In the genomic region with DNA sequence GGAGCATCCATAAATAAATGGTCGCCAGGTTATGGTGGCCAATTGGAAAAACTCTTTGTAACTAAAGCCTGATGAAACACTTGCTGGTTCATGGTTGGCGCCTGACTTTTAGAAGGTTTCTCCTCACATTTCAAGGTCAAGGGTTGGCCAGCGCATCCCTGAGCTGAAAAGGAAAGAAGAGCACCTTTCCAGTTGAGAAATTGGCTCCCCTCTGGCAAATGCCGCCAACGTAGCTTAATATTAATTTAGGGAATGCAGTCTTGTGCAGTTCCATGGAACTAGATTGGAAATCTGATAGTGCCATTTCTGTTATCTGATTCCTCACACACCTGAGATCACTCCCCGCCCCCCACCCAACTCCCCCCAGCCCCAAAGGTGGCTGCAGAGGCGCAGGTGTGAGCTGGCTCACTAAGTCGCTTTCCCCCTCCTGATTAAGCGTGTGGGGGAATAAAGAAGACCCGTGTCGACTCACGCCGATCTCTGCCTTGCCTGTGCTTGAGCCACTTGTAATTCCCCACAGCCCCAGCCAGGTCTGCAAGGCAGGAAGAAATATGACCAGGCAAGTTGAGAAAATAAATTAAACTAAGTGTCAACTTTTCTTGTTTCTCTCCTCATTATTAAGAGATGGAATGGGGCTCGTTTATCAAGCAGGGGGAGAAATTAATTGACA, we compare ENCODE assay signal across 23 cellular contexts.
DNase-seq lines count a peak whose midpoint lies in the region; ATAC-seq and TF ChIP-seq lines count a peak whose summit lies in the region.
"Had no signal": no experiment of that assay in that cellular context is flagged by ENCODE, and none has a peak within 500 bp of the region (broad histone marks: within the 10 kb centered on the region; RNA-seq: fewer than 3 reads in every experiment).

No MANE protein-coding gene starts in this region.

- H2AFZ ChIP-seq in OCI-LY7 (ENCODE audit: low read length): no peak overlapping the region

- H3K9me3 ChIP-seq in endodermal cell (ENCODE audit: control insufficient read depth, low read length) (no peaks in the 10 kb centered on the region), A673 (ENCODE audit: low read depth, low read length, poor library complexity, severe bottlenecking) (no peaks in the 10 kb centered on the region), OCI-LY7 (ENCODE audit: low read length) (no peaks in the 10 kb centered on the region)
- H3K9me3 ChIP-seq: left ventricle myocardium inferior, neutrophil, psoas muscle, sigmoid colon had no signal

- ATAC-seq in activated T-cell treated with anti-CD3 and anti-CD28 coated beads, Interleukin-2, amount 50 U/mL, for 72 hours (replicated peaks in 1 of 2): no peak
- ATAC-seq: stimulated activated naive B cell treated with anti-CD40 and anti-IgM and Interleukin-4, amounts not matched to agents 10 μg/mL and 1 μg/mL and 100 μg/mL, for 72 hours had no signal

- no peak overlapping the region for H3K4me2 ChIP-seq in OCI-LY7 (ENCODE audit: low read length)

- H3K27me3 Mint-ChIP-seq in activated T-cell treated with anti-CD3 and anti-CD28 coated beads, Interleukin-2, amount 50 U/mL, for 72 hours (ENCODE audit: low read depth): no peaks in the 10 kb centered on the region
- H3K27me3 Mint-ChIP-seq in endodermal cell (ENCODE audit: insufficient read depth): no peaks in the 10 kb centered on the region
- H3K27me3 Mint-ChIP-seq in type B pancreatic cell: no peaks in the 10 kb centered on the region
- H3K27me3 Mint-ChIP-seq: activated CD4-positive, alpha-beta memory T cell treated with anti-CD3 and anti-CD28 coated beads, Interleukin-2, amount 10 ng/mL, durations not matched to agents 7 days and 5 days; activated naive CD8-positive, alpha-beta T cell treated with anti-CD3 and anti-CD28 coated beads, Interleukin-2, amount 10 ng/mL, durations not matched to agents 7 days and 5 days; central memory CD8-positive, alpha-beta T cell; stimulated activated naive B cell treated with anti-CD40 and anti-IgM and Interleukin-4, amounts not matched to agents 10 μg/mL and 1 μg/mL and 100 μg/mL, for 72 hours had no signal

- H3K4me1 Mint-ChIP-seq in activated T-cell treated with anti-CD3 and anti-CD28 coated beads, Interleukin-2, amount 50 U/mL, for 72 hours (ENCODE audit: low read depth): peaks cover 10% of the 10 kb centered on the region
- H3K4me1 Mint-ChIP-seq in endodermal cell (peaks cover 33% of the 10 kb centered on the region), type B pancreatic cell (ENCODE audit: unreplicated experiment) (peaks cover 52% of the 10 kb centered on the region)
- H3K4me1 Mint-ChIP-seq: activated CD4-positive, alpha-beta memory T cell treated with anti-CD3 and anti-CD28 coated beads, Interleukin-2, amount 10 ng/mL, durations not matched to agents 7 days and 5 days had no signal

- 91 to 93% methylated on average over 10 to 14 of the region's 14 CpGs for WGBS in endodermal cell (ENCODE audit: insufficient coverage in 1 of 2, insufficient read length in 1 of 2), 2 experiments

- DNase-seq in activated T-cell treated with anti-CD3 and anti-CD28 coated beads, Interleukin-2, amount 50 U/mL, for 72 hours: no peak
- DNase-seq in activated T-cell treated with anti-CD3 and anti-CD28 coated beads for 4 hours: no peak
- DNase-seq in NCI-H2171 treated with DMSO at 0.1 percent for 48 hours (lab: John Stamatoyannopoulos, UW): peak; percentile 96
- no peak for DNase-seq in endodermal cell
- no peak for DNase-seq in type B pancreatic cell (ENCODE audit: extremely low spot score, unreplicated experiment)
- no peak for DNase-seq in A673 (ENCODE audit: low spot score)
- no peak for DNase-seq in OCI-LY7 (ENCODE audit: low spot score)
- DNase-seq in Ammon's horn (ENCODE audit: low spot score): no peak
- DNase-seq: activated CD4-positive, alpha-beta memory T cell treated with anti-CD3 and anti-CD28 coated beads, Interleukin-2, amount 10 ng/mL, durations not matched to agents 7 days and 5 days; activated CD4-positive, alpha-beta T cell treated with anti-CD3 and anti-CD28 coated beads for 1 hour; activated CD8-positive, alpha-beta memory T cell treated with anti-CD3 and anti-CD28 coated beads, Interleukin-2, amount 50 U/mL, for 48 hours; activated effector memory CD4-positive, alpha-beta T cell treated with anti-CD3 and anti-CD28 coated beads, Interleukin-2, amount 50 U/mL, for 16 hours; activated naive CD8-positive, alpha-beta T cell treated with anti-CD3 and anti-CD28 coated beads, Interleukin-2, amount 10 ng/mL, durations not matched to agents 7 days and 5 days; C1 segment of cervical spinal cord; left ventricle myocardium inferior; NCI-H1092 treated with DMSO at 0.1 percent for 48 hours; OCI-M1; psoas muscle; sigmoid colon; stimulated activated naive B cell treated with anti-CD40 and anti-IgM and Interleukin-4, amounts not matched to agents 10 μg/mL and 1 μg/mL and 100 μg/mL, for 72 hours; T-helper 2 cell had no signal

- TF ChIP-seq CTCF in endodermal cell (conservative IDR thresholded peaks at IDR 0.05): no peak
- no peak for TF ChIP-seq CTCF in type B pancreatic cell (conservative IDR thresholded peaks at IDR 0.05)
- TF ChIP-seq CTCF in A673 (conservative IDR thresholded peaks at IDR 0.05; ENCODE audit: low read depth, low read length): no peak
- no peak for TF ChIP-seq CTCF in OCI-LY7 (conservative IDR thresholded peaks at IDR 0.05; ENCODE audit: low read length)

- H3K9me3 Mint-ChIP-seq in activated T-cell treated with anti-CD3 and anti-CD28 coated beads, Interleukin-2, amount 50 U/mL, for 72 hours: no peaks in the 10 kb centered on the region
- no peaks in the 10 kb centered on the region for H3K9me3 Mint-ChIP-seq in endodermal cell
- no peaks in the 10 kb centered on the region for H3K9me3 Mint-ChIP-seq in type B pancreatic cell
- H3K9me3 Mint-ChIP-seq: activated CD4-positive, alpha-beta memory T cell treated with anti-CD3 and anti-CD28 coated beads, Interleukin-2, amount 10 ng/mL, durations not matched to agents 7 days and 5 days; activated naive CD8-positive, alpha-beta T cell treated with anti-CD3 and anti-CD28 coated beads, Interleukin-2, amount 10 ng/mL, durations not matched to agents 7 days and 5 days; central memory CD8-positive, alpha-beta T cell; stimulated activated naive B cell treated with anti-CD40 and anti-IgM and Interleukin-4, amounts not matched to agents 10 μg/mL and 1 μg/mL and 100 μg/mL, for 72 hours had no signal

- intact Hi-C loops in A673 (cut with micrococcal nuclease; ENCODE audit: unreplicated experiment) (no loop called here), OCI-LY7 (cut with micrococcal nuclease; ENCODE audit: unreplicated experiment) (no loop called here)

- H3K27me3 ChIP-seq in endodermal cell (ENCODE audit: control insufficient read depth, insufficient read depth, low read length, poor library complexity, severe bottlenecking) (no peaks in the 10 kb centered on the region), A673 (replicated peaks; ENCODE audit: insufficient read depth, low read depth, low read length, poor library complexity) (no peaks in the 10 kb centered on the region)
- H3K27me3 ChIP-seq: neutrophil, sigmoid colon had no signal

- no peak overlapping the region for H3K4me3 Mint-ChIP-seq in activated T-cell treated with anti-CD3 and anti-CD28 coated beads, Interleukin-2, amount 50 U/mL, for 72 hours
- peak overlapping the region; percentile 2 for H3K4me3 Mint-ChIP-seq in endodermal cell
- peak overlapping the region; percentile 66 for H3K4me3 Mint-ChIP-seq in type B pancreatic cell
- H3K4me3 Mint-ChIP-seq: activated CD4-positive, alpha-beta memory T cell treated with anti-CD3 and anti-CD28 coated beads, Interleukin-2, amount 10 ng/mL, durations not matched to agents 7 days and 5 days; activated naive CD8-positive, alpha-beta T cell treated with anti-CD3 and anti-CD28 coated beads, Interleukin-2, amount 10 ng/mL, durations not matched to agents 7 days and 5 days; central memory CD8-positive, alpha-beta T cell; stimulated activated naive B cell treated with anti-CD40 and anti-IgM and Interleukin-4, amounts not matched to agents 10 μg/mL and 1 μg/mL and 100 μg/mL, for 72 hours had no signal

- no peaks in the 10 kb centered on the region for H3K36me3 ChIP-seq in endodermal cell (ENCODE audit: control insufficient read depth, insufficient read depth, low read length)
- H3K36me3 ChIP-seq in A673 (ENCODE audit: insufficient read depth, low read length, poor library complexity, severe bottlenecking): no peaks in the 10 kb centered on the region
- no peaks in the 10 kb centered on the region for H3K36me3 ChIP-seq in OCI-LY7 (ENCODE audit: insufficient read depth, low read length)
- H3K36me3 ChIP-seq: left ventricle myocardium inferior, neutrophil, sigmoid colon had no signal

- H3K4me1 ChIP-seq in endodermal cell (ENCODE audit: control insufficient read depth, insufficient read depth, low read length) (peaks cover 9% of the 10 kb centered on the region), A673 (ENCODE audit: insufficient read depth, low read length, poor library complexity, severe bottlenecking) (no peaks in the 10 kb centered on the region), OCI-LY7 (ENCODE audit: insufficient read depth, low read length, poor library complexity, severe bottlenecking) (peaks cover 11% of the 10 kb centered on the region)

- no peaks in the 10 kb centered on the region for H3K79me2 ChIP-seq in OCI-LY7 (ENCODE audit: insufficient read depth, low read depth, low read length)

- BruUV-seq in A673 (replicated peaks; lab: Mats Ljungman, UMichigan) (no TSS peak), OCI-LY7 (replicated peaks; lab: Mats Ljungman, UMichigan) (no TSS peak)

- H4K20me1 ChIP-seq in OCI-LY7 (ENCODE audit: insufficient read depth, low read length): no peaks in the 10 kb centered on the region

- no peaks in the 10 kb centered on the region for H3K36me3 Mint-ChIP-seq in activated T-cell treated with anti-CD3 and anti-CD28 coated beads, Interleukin-2, amount 50 U/mL, for 72 hours (ENCODE audit: insufficient read depth in 2 of 2)
- no peaks in the 10 kb centered on the region for H3K36me3 Mint-ChIP-seq in endodermal cell (ENCODE audit: low read depth)
- peaks cover 3% of the 10 kb centered on the region for H3K36me3 Mint-ChIP-seq in type B pancreatic cell

- CTCF ChIA-PET in A673 (lab: Charles Lee): no interaction called here
- CTCF ChIA-PET in OCI-LY7 (lab: Charles Lee; ENCODE audit: unreplicated experiment): no interaction called here

- no peak overlapping the region for H3K9ac ChIP-seq in endodermal cell (ENCODE audit: extremely low read depth, low read length, poor library complexity, severe bottlenecking)

- H3K27ac ChIP-seq in endodermal cell (ENCODE audit: low read depth, low read length) (no peak overlapping the region), A673 (ENCODE audit: low read depth, low read length, poor library complexity, severe bottlenecking) (no peak overlapping the region), OCI-LY7 (ENCODE audit: low read depth, low read length, poor library complexity, severe bottlenecking) (no peak overlapping the region)
- H3K27ac ChIP-seq: left ventricle myocardium inferior, neutrophil, psoas muscle, sigmoid colon had no signal

- H3K9me2 ChIP-seq in OCI-LY7 (ENCODE audit: insufficient read depth, low read length): no peaks in the 10 kb centered on the region

- POLR2A ChIA-PET in A673 (lab: Charles Lee; ENCODE audit: low non-redundant PET) (no interaction called here), OCI-LY7 (lab: Charles Lee) (interaction anchor here (0.7 kb wide), 1 partner anchor 427 kb away, joined by 4 read pairs; no protein-coding TSS in a partner anchor)

- H3K4me3 ChIP-seq in endodermal cell (ENCODE audit: low read length): no peak overlapping the region
- no peak overlapping the region for H3K4me3 ChIP-seq in A673 (ENCODE audit: low read depth, low read length, poor library complexity, severe bottlenecking)
- no peak overlapping the region for H3K4me3 ChIP-seq in OCI-LY7 (ENCODE audit: low read depth, low read length, poor library complexity, severe bottlenecking)
- H3K4me3 ChIP-seq: left ventricle myocardium inferior, psoas muscle, sigmoid colon had no signal

- H3K27ac Mint-ChIP-seq in activated T-cell treated with anti-CD3 and anti-CD28 coated beads, Interleukin-2, amount 50 U/mL, for 72 hours: peak overlapping the region; percentile 38
- H3K27ac Mint-ChIP-seq in endodermal cell (no peak overlapping the region), type B pancreatic cell (peak overlapping the region; percentile 37)
- H3K27ac Mint-ChIP-seq: activated CD4-positive, alpha-beta memory T cell treated with anti-CD3 and anti-CD28 coated beads, Interleukin-2, amount 10 ng/mL, durations not matched to agents 7 days and 5 days; activated naive CD8-positive, alpha-beta T cell treated with anti-CD3 and anti-CD28 coated beads, Interleukin-2, amount 10 ng/mL, durations not matched to agents 7 days and 5 days had no signal

Comparison
In these comparisons a context has a peak if more than half of its experiments do, and no peak if none do; other contexts are left out.
1. H3K4me3 Mint-ChIP-seq: peak in endodermal cell (single experiment) and type B pancreatic cell (single experiment); none in activated T-cell treated with anti-CD3 and anti-CD28 coated beads, Interleukin-2, amount 50 U/mL, for 72 hours (0 of 2).